ENCODE assay signal across 1 cellular context in the genomic region with DNA sequence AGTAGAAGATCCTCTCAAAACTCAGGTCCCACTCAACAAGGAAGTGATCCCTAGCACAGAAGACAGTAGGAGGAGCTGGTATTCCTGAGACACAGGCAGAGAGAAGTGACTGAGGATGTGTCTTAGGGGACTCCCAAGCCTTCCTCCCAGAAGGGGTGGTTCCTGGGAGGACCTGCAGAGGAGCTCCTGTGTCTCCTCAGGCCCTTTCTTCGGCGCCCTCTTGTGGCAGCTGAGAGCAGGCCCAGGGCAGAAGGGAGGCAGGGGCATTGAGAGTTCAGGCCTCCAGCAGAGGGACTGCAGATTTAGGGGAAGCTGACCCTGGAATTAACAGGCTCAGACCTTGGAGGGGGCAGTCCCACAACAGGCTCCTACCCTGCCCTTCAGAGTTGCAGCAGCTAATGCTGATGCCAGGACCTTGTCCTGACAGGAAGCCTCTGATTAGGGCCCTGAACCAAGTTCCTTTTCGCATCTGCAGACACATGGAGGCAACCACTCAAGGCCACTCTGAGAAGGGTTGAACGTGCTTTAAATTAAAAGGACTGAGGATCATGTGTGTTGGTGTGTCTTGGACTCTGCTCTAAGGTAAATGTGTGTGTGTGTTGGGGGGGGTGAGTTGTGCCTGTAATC.
TF ChIP-seq lines count a peak whose summit lies in the region.

No MANE protein-coding gene starts in this region.

TF ChIP-seq in GM23338, 12 proteins besides CTCF, POLR2A, EP300 and RAD21:
- peak; percentile 93 for TF ChIP-seq ZNF462 (CRISPR knock-in tag; IDR thresholded peaks at IDR 0.05)
